Comparison of ENCODE assay signal across 1 cellular context in the genomic region with DNA sequence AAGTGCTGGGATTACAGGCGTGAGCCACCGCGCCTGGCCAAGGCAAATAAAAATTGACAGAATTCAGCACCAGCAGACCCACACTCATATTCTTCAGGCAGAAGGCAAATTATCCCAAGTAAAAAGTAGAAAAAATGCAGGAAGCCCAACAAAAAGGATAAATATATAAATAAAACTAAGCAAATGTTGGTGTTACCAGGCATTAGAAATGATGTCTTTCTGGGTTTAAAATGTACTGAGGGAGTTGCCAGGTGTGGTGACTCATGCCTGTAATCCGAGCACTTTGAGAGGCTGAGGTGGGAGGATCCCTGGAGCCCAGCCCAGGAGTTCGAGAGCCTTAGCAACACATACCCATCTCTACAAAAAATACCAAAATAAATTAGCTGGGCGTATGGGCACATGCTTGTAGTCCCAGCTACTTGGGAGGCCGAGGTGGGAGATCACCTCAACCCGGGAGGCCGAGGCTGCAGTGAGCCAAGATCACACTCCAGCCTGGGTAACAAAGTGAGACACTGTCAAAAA.
TF ChIP-seq lines count a peak whose summit lies in the region.

No MANE protein-coding gene starts in this region.

TF ChIP-seq in HEK293, 187 proteins besides CTCF, POLR2A, EP300 and RAD21 (continued from another document):
- TF ChIP-seq, protein P1, sequence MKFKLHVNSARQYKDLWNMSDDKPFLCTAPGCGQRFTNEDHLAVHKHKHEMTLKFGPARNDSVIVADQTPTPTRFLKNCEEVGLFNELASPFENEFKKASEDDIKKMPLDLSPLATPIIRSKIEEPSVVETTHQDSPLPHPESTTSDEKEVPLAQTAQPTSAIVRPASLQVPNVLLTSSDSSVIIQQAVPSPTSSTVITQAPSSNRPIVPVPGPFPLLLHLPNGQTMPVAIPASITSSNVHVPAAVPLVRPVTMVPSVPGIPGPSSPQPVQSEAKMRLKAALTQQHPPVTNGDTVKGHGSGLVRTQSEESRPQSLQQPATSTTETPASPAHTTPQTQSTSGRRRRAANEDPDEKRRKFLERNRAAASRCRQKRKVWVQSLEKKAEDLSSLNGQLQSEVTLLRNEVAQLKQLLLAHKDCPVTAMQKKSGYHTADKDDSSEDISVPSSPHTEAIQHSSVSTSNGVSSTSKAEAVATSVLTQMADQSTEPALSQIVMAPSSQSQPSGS (tag by site-specific recombination; IDR thresholded peaks at IDR 0.05; ENCODE audit: low read depth) = 0 out of 2 replicates have a peak, but pooled peaks have one; percentile 30
- TF ChIP-seq, protein P2, sequence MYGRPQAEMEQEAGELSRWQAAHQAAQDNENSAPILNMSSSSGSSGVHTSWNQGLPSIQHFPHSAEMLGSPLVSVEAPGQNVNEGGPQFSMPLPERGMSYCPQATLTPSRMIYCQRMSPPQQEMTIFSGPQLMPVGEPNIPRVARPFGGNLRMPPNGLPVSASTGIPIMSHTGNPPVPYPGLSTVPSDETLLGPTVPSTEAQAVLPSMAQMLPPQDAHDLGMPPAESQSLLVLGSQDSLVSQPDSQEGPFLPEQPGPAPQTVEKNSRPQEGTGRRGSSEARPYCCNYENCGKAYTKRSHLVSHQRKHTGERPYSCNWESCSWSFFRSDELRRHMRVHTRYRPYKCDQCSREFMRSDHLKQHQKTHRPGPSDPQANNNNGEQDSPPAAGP (tag by site-specific recombination; IDR thresholded peaks at IDR 0.05) = peak; percentile 84; the same call in 1 of the 2 replicates
- TF ChIP-seq ZNF121 (tag by site-specific recombination; IDR thresholded peaks at IDR 0.05) (no peak), HOXA7 (CRISPR knock-in tag; IDR thresholded peaks at IDR 0.05; ENCODE audit: borderline replicate concordance) (no peak), ZNF521 (tag by site-specific recombination; IDR thresholded peaks at IDR 0.05) (no peak), BCL11A (tag by site-specific recombination; IDR thresholded peaks at IDR 0.05; ENCODE audit: low read depth) (peak; percentile 5; the same call in 1 of the 2 replicates)
